8 cellular contexts compared by ENCODE assay signal in genomic region chr2:74507145-74507925, GRCh38. TPM values are rescaled to one million over a fixed set of nuclear protein-coding genes. Genes with fewer than 3 reads are reported as not detected.
A peak's percentile ranks its signal among the peaks of the same experiment; 100 is the strongest.
DNase-seq lines count a peak whose midpoint lies in the region; ATAC-seq and TF ChIP-seq lines count a peak whose summit lies in the region.

TSS of gene PCGF1 (minus strand) at chr2:74507695. CDS start at chr2:74507668, 27 bp downstream.

- H3K27ac Mint-ChIP-seq in activated CD4-positive, alpha-beta T cell treated with anti-CD3 and anti-CD28 coated beads, Interleukin-2, amount 10 ng/mL, durations not matched to agents 7 days and 5 days: peak within 1 kb of the TSS; percentile 100

- H3K4me3 Mint-ChIP-seq in activated CD4-positive, alpha-beta T cell treated with anti-CD3 and anti-CD28 coated beads, Interleukin-2, amount 10 ng/mL, durations not matched to agents 7 days and 5 days: peak within 1 kb of the TSS; percentile 93

- TF ChIP-seq CTCF in C4-2B (conservative IDR thresholded peaks at IDR 0.05): no peak

- CTCF ChIA-PET in activated CD4-positive, alpha-beta T cell treated with anti-CD3 and anti-CD28 coated beads, Interleukin-2, amount 10 ng/mL, durations not matched to agents 7 days and 5 days (lab: Charles Lee): interaction anchor here (0.9 to 1.4 kb wide), 3 partner anchors 10 to 52 kb away, joined by 3 read pairs; partner anchors contain the start of gene INO80B

- H3K36me3 Mint-ChIP-seq in activated CD4-positive, alpha-beta T cell treated with anti-CD3 and anti-CD28 coated beads, Interleukin-2, amount 10 ng/mL, durations not matched to agents 7 days and 5 days (ENCODE audit: low read depth): peaks cover 30% of the 10 kb centered on the region

- peak within 1 kb of the TSS; percentile 97 for H3K27ac ChIP-seq in C4-2B

- peaks cover 60% of the 10 kb centered on the region for H3K4me1 Mint-ChIP-seq in activated CD4-positive, alpha-beta T cell treated with anti-CD3 and anti-CD28 coated beads, Interleukin-2, amount 10 ng/mL, durations not matched to agents 7 days and 5 days

- peaks cover 40% of the 10 kb centered on the region for H3K27me3 Mint-ChIP-seq in activated CD4-positive, alpha-beta T cell treated with anti-CD3 and anti-CD28 coated beads, Interleukin-2, amount 10 ng/mL, durations not matched to agents 7 days and 5 days

- ATAC-seq in GM19328 (IDR thresholded peaks at IDR 0.05; ENCODE audit: unreplicated experiment) (peak; percentile 80), HG03520 (IDR thresholded peaks at IDR 0.05; ENCODE audit: unreplicated experiment) (peak; percentile 82), left lobe of liver (peak; percentile 83)

- DNase-seq in NCI-H69 (lab: John Stamatoyannopoulos, UW): peak; percentile 97
- peak; percentile 99 for DNase-seq in activated CD4-positive, alpha-beta T cell treated with anti-CD3 and anti-CD28 coated beads, Interleukin-2, amount 10 ng/mL, durations not matched to agents 7 days and 5 days
- peak; percentile 44 for DNase-seq in cortex of kidney (lab: John Stamatoyannopoulos, UW)
- DNase-seq in left lobe of liver (ENCODE audit: low spot score): peak; percentile 99
- peak; percentile 99 for DNase-seq in stimulated activated CD4-positive, alpha-beta T cell treated with anti-CD3 and anti-CD28 coated beads, Interleukin-2, amount 100 ng/mL, for 4 hours (ENCODE audit: low read depth)

- POLR2A ChIA-PET in activated CD4-positive, alpha-beta T cell treated with anti-CD3 and anti-CD28 coated beads, Interleukin-2, amount 10 ng/mL, durations not matched to agents 7 days and 5 days (lab: Charles Lee): interaction anchor here (1.2 kb wide), 1 partner anchor 25 kb away, joined by 3 read pairs; the partner anchor contains the start of genes CCDC142 and TTC31

- H3K9me3 Mint-ChIP-seq in activated CD4-positive, alpha-beta T cell treated with anti-CD3 and anti-CD28 coated beads, Interleukin-2, amount 10 ng/mL, durations not matched to agents 7 days and 5 days: no peaks in the 10 kb centered on the region

RNA-seq across cellular contexts. Expression of gene PCGF1, which starts in this region (rescaled TPM):
- total RNA-seq in activated CD4-positive, alpha-beta T cell treated with anti-CD3 and anti-CD28 coated beads, Interleukin-2, amount 10 ng/mL, durations not matched to agents 7 days and 5 days: 10 to 100 TPM; 25.8 to 35.6 TPM
- 10.4 TPM for total RNA-seq in left lobe of liver

Comparison
In these comparisons a context has a peak if more than half of its experiments do, and no peak if none do; other contexts are left out.
1. Peak in every context shown above with its lines: DNase-seq, ATAC-seq and H3K27ac ChIP-seq.
2. DNase-seq: peak in every context shown above with its lines; median percentile 99 in activated CD4-positive, alpha-beta T cell treated with anti-CD3 and anti-CD28 coated beads, Interleukin-2, amount 10 ng/mL, durations not matched to agents 7 days and 5 days; 99 in left lobe of liver; 99 in stimulated activated CD4-positive, alpha-beta T cell treated with anti-CD3 and anti-CD28 coated beads, Interleukin-2, amount 100 ng/mL, for 4 hours; 97 in NCI-H69; 44 in cortex of kidney.